ENCODE assay signal across 7 cellular contexts in the genomic region with DNA sequence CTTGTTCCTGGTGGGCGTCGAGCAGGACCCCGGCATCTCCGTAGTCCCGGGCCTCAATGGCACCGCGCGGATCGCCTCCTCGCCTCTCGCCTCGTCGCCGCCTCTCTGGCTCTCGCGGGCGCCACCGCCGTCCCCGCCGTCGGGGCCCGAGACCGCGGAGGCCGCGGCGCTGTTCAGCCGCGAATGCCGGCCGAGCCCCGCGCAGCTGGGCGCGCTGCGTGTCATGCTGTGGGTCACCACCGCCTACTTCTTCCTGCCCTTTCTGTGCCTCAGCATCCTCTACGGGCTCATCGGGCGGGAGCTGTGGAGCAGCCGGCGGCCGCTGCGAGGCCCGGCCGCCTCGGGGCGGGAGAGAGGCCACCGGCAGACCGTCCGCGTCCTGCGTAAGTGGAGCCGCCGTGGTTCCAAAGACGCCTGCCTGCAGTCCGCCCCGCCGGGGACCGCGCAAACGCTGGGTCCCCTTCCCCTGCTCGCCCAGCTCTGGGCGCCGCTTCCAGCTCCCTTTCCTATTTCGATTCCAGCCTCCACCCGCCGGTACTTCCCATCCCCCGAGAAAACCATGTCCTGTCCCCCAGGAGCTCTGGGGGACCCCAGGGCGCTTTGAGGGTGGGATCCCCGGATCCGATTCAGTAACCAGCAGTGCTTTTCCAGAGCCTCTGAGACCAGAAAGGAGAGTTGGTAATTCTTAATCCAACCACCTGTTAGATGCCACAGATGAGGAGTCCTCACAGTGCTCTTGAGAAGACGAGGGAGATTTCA. TPM values are rescaled to one million over a fixed set of nuclear protein-coding genes. Genes with fewer than 3 reads are reported as not detected.
DNase-seq lines count a peak whose midpoint lies in the region; ATAC-seq, FAIRE-seq and TF ChIP-seq lines count a peak whose summit lies in the region.

No MANE protein-coding gene starts in this region.

- POLR2A ChIA-PET in activated CD8-positive, alpha-beta T cell treated with anti-CD3 and anti-CD28 coated beads for 36 hours (lab: Charles Lee), result no interaction called here

- intact Hi-C loops in activated CD8-positive, alpha-beta T cell treated with anti-CD3 and anti-CD28 coated beads for 36 hours (cut with micrococcal nuclease), result no loop called here

- H4K20me1 ChIP-seq in hepatocyte (ENCODE audit: insufficient read depth, poor library complexity, severe bottlenecking), result no peaks in the 10 kb centered on the region
- no peaks in the 10 kb centered on the region for H4K20me1 ChIP-seq in smooth muscle cell (ENCODE audit: low read depth)

- H3K27me3 ChIP-seq in hepatocyte, result peaks cover 86% of the 10 kb centered on the region
- H3K27me3 ChIP-seq in smooth muscle cell (ENCODE audit: low read depth), result peaks cover 99% of the 10 kb centered on the region

- H3K9me3 Mint-ChIP-seq in activated CD8-positive, alpha-beta T cell treated with anti-CD3 and anti-CD28 coated beads for 36 hours, result no peaks in the 10 kb centered on the region

- no peaks in the 10 kb centered on the region for H3F3A ChIP-seq in smooth muscle cell (ENCODE audit: low read depth)

- H2AFZ ChIP-seq in hepatocyte (peak overlapping the region; percentile 76), smooth muscle cell (ENCODE audit: low read depth) (no peak overlapping the region)

- DNase-seq in GM12892 (ENCODE audit: insufficient read length), result peak; percentile 20
- peak; percentile 39 for DNase-seq in activated CD8-positive, alpha-beta T cell treated with anti-CD3 and anti-CD28 coated beads for 36 hours
- no peak for DNase-seq in hepatocyte (ENCODE audit: low spot score)
- DNase-seq in smooth muscle cell (lab: John Stamatoyannopoulos, UW; ENCODE audit: unreplicated experiment), result no peak
- DNase-seq in SKM-1 (lab: John Stamatoyannopoulos, UW; ENCODE audit: unreplicated experiment), result no peak
- no peak for DNase-seq in NCI-H146 treated with DMSO at 0.1 percent for 48 hours (lab: John Stamatoyannopoulos, UW; ENCODE audit: unreplicated experiment)

- H3K4me2 ChIP-seq in hepatocyte, result peak overlapping the region; percentile 79
- H3K4me2 ChIP-seq in smooth muscle cell, result peak overlapping the region; percentile 79

- H3K79me2 ChIP-seq in hepatocyte (no peaks in the 10 kb centered on the region), smooth muscle cell (ENCODE audit: low read depth) (no peaks in the 10 kb centered on the region)

- FAIRE-seq in GM12892 (lab: Jason Lieb, UNC), result no peak

- TF ChIP-seq POLR2A in GM12892 (IDR thresholded peaks at IDR 0.05; ENCODE audit: low read depth, low read length), result no peak

- H3K27ac ChIP-seq in hepatocyte (no peak overlapping the region), smooth muscle cell (ENCODE audit: low read depth) (no peak overlapping the region)

- CTCF ChIA-PET in activated CD8-positive, alpha-beta T cell treated with anti-CD3 and anti-CD28 coated beads for 36 hours (lab: Charles Lee), result interaction anchor here (0.6 to 1.3 kb wide), 2 partner anchors 19 to 60 kb away, joined by 3 to 7 read pairs; no protein-coding TSS in a partner anchor

- H3K4me3 ChIP-seq in hepatocyte, result no peak overlapping the region
- peak overlapping the region; percentile 35 for H3K4me3 ChIP-seq in smooth muscle cell

- peak; percentile 45 for ATAC-seq in activated CD8-positive, alpha-beta T cell treated with anti-CD3 and anti-CD28 coated beads for 36 hours
- no peak for ATAC-seq in HG03354 (IDR thresholded peaks at IDR 0.05; ENCODE audit: poor library complexity, severe bottlenecking, unreplicated experiment)

- no peaks in the 10 kb centered on the region for H3K9me2 ChIP-seq in hepatocyte (replicated peaks; ENCODE audit: insufficient read depth)

- no peak for TF ChIP-seq CTCF in activated CD8-positive, alpha-beta T cell treated with anti-CD3 and anti-CD28 coated beads for 36 hours (IDR thresholded peaks at IDR 0.05)
- TF ChIP-seq CTCF in hepatocyte (IDR thresholded peaks at IDR 0.05; ENCODE audit: poor library complexity) (no peak), smooth muscle cell (IDR thresholded peaks at IDR 0.05; ENCODE audit: borderline replicate concordance, insufficient read depth, poor library complexity, severe bottlenecking) (no peak)

- peak overlapping the region; percentile 60 for H3K4me3 Mint-ChIP-seq in activated CD8-positive, alpha-beta T cell treated with anti-CD3 and anti-CD28 coated beads for 36 hours

- H3K9me3 ChIP-seq in hepatocyte (ENCODE audit: low read depth) (no peaks in the 10 kb centered on the region), smooth muscle cell (replicated peaks; ENCODE audit: low read depth) (no peaks in the 10 kb centered on the region)

- WGBS in hepatocyte (ENCODE audit: low lambda C conversion rate, missing lambda C conversion rate), result 12% methylated on average over 58 of the region's 74 CpGs
- 12% methylated on average over 68 of the region's 74 CpGs for WGBS in smooth muscle cell (ENCODE audit: low lambda C conversion rate)

- H3K9ac ChIP-seq in smooth muscle cell (ENCODE audit: low read depth), result no peak overlapping the region

- no peaks in the 10 kb centered on the region for H3K36me3 ChIP-seq in hepatocyte (replicated peaks; ENCODE audit: insufficient read depth, low read depth)
- H3K36me3 ChIP-seq in smooth muscle cell (ENCODE audit: low read depth), result no peaks in the 10 kb centered on the region

- H3K27ac Mint-ChIP-seq in activated CD8-positive, alpha-beta T cell treated with anti-CD3 and anti-CD28 coated beads for 36 hours, result no peak overlapping the region

- H3K4me1 Mint-ChIP-seq in activated CD8-positive, alpha-beta T cell treated with anti-CD3 and anti-CD28 coated beads for 36 hours (ENCODE audit: low read depth), result peaks cover 4% of the 10 kb centered on the region

- H3K4me1 ChIP-seq in hepatocyte (ENCODE audit: insufficient read depth) (no peaks in the 10 kb centered on the region), smooth muscle cell (ENCODE audit: low read depth) (no peaks in the 10 kb centered on the region)

- no peaks in the 10 kb centered on the region for H3K36me3 Mint-ChIP-seq in activated CD8-positive, alpha-beta T cell treated with anti-CD3 and anti-CD28 coated beads for 36 hours (ENCODE audit: low read depth)

- H3K27me3 Mint-ChIP-seq in activated CD8-positive, alpha-beta T cell treated with anti-CD3 and anti-CD28 coated beads for 36 hours, result peaks cover 61% of the 10 kb centered on the region

RNA-seq across cellular contexts. Expression of a gene that starts 0.9 kb away (rescaled TPM):
- 0.28 TPM for polyA plus RNA-seq in GM12892 (2012; ENCODE audit: missing spikeins)
- total RNA-seq in activated CD8-positive, alpha-beta T cell treated with anti-CD3 and anti-CD28 coated beads for 36 hours, result not detected
- total RNA-seq in hepatocyte (not detected in 2 replicates), smooth muscle cell (not detected in 2 replicates)
- polyA plus RNA-seq in hepatocyte (not detected in 2 replicates), smooth muscle cell (not detected in 2 replicates)

RNA-seq across cellular contexts. Expression of a gene that starts 26.7 kb away (rescaled TPM):
- 5.8 TPM for polyA plus RNA-seq in GM12892 (2012; ENCODE audit: missing spikeins)
- total RNA-seq in activated CD8-positive, alpha-beta T cell treated with anti-CD3 and anti-CD28 coated beads for 36 hours, result 1 to 10 TPM; 8.6 to 9.0 TPM
- total RNA-seq in hepatocyte (4.0 and 4.2 TPM in 2 replicates), smooth muscle cell (7.0 and 11.1 TPM in 2 replicates)
- polyA plus RNA-seq in hepatocyte (7.3 and 7.7 TPM in 2 replicates), smooth muscle cell (15.8 and 22.6 TPM in 2 replicates)

Comparison
In these comparisons a context has a peak if more than half of its experiments do, and no peak if none do; other contexts are left out.
1. DNase-seq: peak in GM12892 (single experiment) and activated CD8-positive, alpha-beta T cell treated with anti-CD3 and anti-CD28 coated beads for 36 hours (single experiment); none in hepatocyte (single experiment), smooth muscle cell (single experiment), SKM-1 (single experiment) and NCI-H146 treated with DMSO at 0.1 percent for 48 hours (single experiment).